Comparison of ENCODE assay signal across 18 cellular contexts in genomic region chr18:59704146-59704545, GRCh38. TPM values are rescaled to one million over a fixed set of nuclear protein-coding genes. Genes with fewer than 3 reads are reported as not detected.
"Had no signal": no experiment of that assay in that cellular context is flagged by ENCODE, and none has a peak within 500 bp of the region (broad histone marks: within the 10 kb centered on the region; RNA-seq: fewer than 3 reads in every experiment).

No MANE protein-coding gene starts in this region.

- H3K36me3 ChIP-seq: cardiac muscle cell, stomach, thoracic aorta had no signal

- ATAC-seq: activated CD8-positive, alpha-beta memory T cell treated with anti-CD3 and anti-CD28 coated beads, Interleukin-2, amount 10 ng/mL, durations not matched to agents 7 days and 5 days; effector memory CD8-positive, alpha-beta T cell; left lobe of liver; sciatic nerve; stimulated activated effector memory CD8-positive, alpha-beta T cell treated with anti-CD3 and anti-CD28 coated beads, Interleukin-12 subunit alpha, Interleukin-12 subunit beta, amount 100 ng/mL, for 72 hours had no signal

- H3K9ac ChIP-seq: parathyroid adenoma had no signal

- H3K4me3 ChIP-seq: cardiac muscle cell, stomach, thoracic aorta had no signal

- H3K4me1 ChIP-seq: parathyroid adenoma had no signal

- H3K9me3 ChIP-seq: stomach, thoracic aorta had no signal

- H3K27ac ChIP-seq: cardiac muscle cell, parathyroid adenoma, stomach, thoracic aorta had no signal

- DNase-seq: activated CD4-positive, alpha-beta memory T cell treated with anti-CD3 and anti-CD28 coated beads, Interleukin-2, amount 10 ng/mL, durations not matched to agents 7 days and 5 days; activated CD4-positive, alpha-beta T cell treated with anti-CD3 and anti-CD28 coated beads for 48 hours; activated CD4-positive, CD25-positive, alpha-beta regulatory T cell; activated CD8-positive, alpha-beta memory T cell treated with anti-CD3 and anti-CD28 coated beads, Interleukin-2, amount 10 ng/mL, durations not matched to agents 7 days and 5 days; effector memory CD8-positive, alpha-beta T cell; foreskin melanocyte; glutamatergic neuron; hypothalamus; islet precursor cell; midbrain; stimulated activated CD4-positive, alpha-beta T cell treated with anti-CD3 and anti-CD28 coated beads, Interleukin-4, amount 100 ng/mL, for 24 hours; stomach had no signal

RNA-seq across cellular contexts. Expression of gene CCBE1, which starts 6.9 kb away (rescaled TPM):
- total RNA-seq: activated CD4-positive, alpha-beta memory T cell treated with anti-CD3 and anti-CD28 coated beads, Interleukin-2, amount 10 ng/mL, durations not matched to agents 7 days and 5 days had no signal
